In genomic region chr12:65740506-65740872, GRCh38 we compare ENCODE assay signal across 1 cellular context.
TF ChIP-seq lines count a peak whose summit lies in the region.

No MANE protein-coding gene starts in this region.

TF ChIP-seq in GM23338, 12 proteins besides CTCF, POLR2A, EP300 and RAD21 (continued from another document):
- TF ChIP-seq NANOG (IDR thresholded peaks at IDR 0.05; ENCODE audit: borderline replicate concordance) (no peak), EZH2phosphoT487 (IDR thresholded peaks at IDR 0.05; ENCODE audit: unreplicated experiment) (no peak), CREB1 (CRISPR knock-in tag; IDR thresholded peaks at IDR 0.05; ENCODE audit: low read depth) (no peak)
